Comparison of ENCODE assay signal across 1 cellular context in genomic region chr22:30318773-30319419, GRCh38.
TF ChIP-seq lines count a peak whose summit lies in the region.

No MANE protein-coding gene starts in this region.

TF ChIP-seq in HepG2, 621 proteins besides CTCF, POLR2A, EP300 and RAD21:
- TF ChIP-seq NFE2L1 (CRISPR knock-in tag; IDR thresholded peaks at IDR 0.05; ENCODE audit: borderline replicate concordance): no peak
- no peak for TF ChIP-seq ZNF816 (CRISPR knock-in tag; IDR thresholded peaks at IDR 0.05; ENCODE audit: borderline replicate concordance)
- TF ChIP-seq SMC3 (IDR thresholded peaks at IDR 0.05; ENCODE audit: low read length): peak; percentile 8; the same call in 1 of the 2 replicates
- no peak for TF ChIP-seq STAT5B (CRISPR knock-in tag; IDR thresholded peaks at IDR 0.05)
- TF ChIP-seq AKAP8 (CRISPR knock-in tag; IDR thresholded peaks at IDR 0.05): no peak
- no peak for TF ChIP-seq ZNF747 (CRISPR knock-in tag; IDR thresholded peaks at IDR 0.05; ENCODE audit: borderline replicate concordance)
- TF ChIP-seq ZNF629 (CRISPR knock-in tag; conservative IDR thresholded peaks at IDR 0.05): 0 out of 2 replicates have a peak, but pooled peaks have one; percentile 11
- no peak for TF ChIP-seq PRDM10 (CRISPR knock-in tag; IDR thresholded peaks at IDR 0.05; ENCODE audit: low read depth)
- TF ChIP-seq PAWR (CRISPR knock-in tag; IDR thresholded peaks at IDR 0.05; ENCODE audit: borderline replicate concordance): no peak
- TF ChIP-seq TSC22D2 (CRISPR knock-in tag; IDR thresholded peaks at IDR 0.05; ENCODE audit: borderline replicate concordance): no peak
- TF ChIP-seq ATF4 (CRISPR knock-in tag; IDR thresholded peaks at IDR 0.05): no peak
- TF ChIP-seq FLYWCH1 (CRISPR knock-in tag; IDR thresholded peaks at IDR 0.05): no peak
- TF ChIP-seq KAT2B (IDR thresholded peaks at IDR 0.05; ENCODE audit: borderline replicate concordance, low read depth, low read length): no peak
- no peak for TF ChIP-seq PHF5A (CRISPR knock-in tag; IDR thresholded peaks at IDR 0.05; ENCODE audit: low read depth, unreplicated experiment)
- TF ChIP-seq GABPB1 (CRISPR knock-in tag; IDR thresholded peaks at IDR 0.05): no peak
